In genomic region chr5:40834849-40835787, GRCh38 we compare ENCODE assay signal across 8 cellular contexts. TPM values are rescaled to one million over a fixed set of nuclear protein-coding genes. Genes with fewer than 3 reads are reported as not detected.
DNase-seq lines count a peak whose midpoint lies in the region; ATAC-seq, FAIRE-seq and TF ChIP-seq lines count a peak whose summit lies in the region.

TSS of gene RPL37 (minus strand) at chr5:40835222. CDS start at chr5:40835185, 37 bp downstream.

- no peaks in the 10 kb centered on the region for H3K9me3 ChIP-seq in smooth muscle cell (replicated peaks; ENCODE audit: low read depth)

- H3F3A ChIP-seq in smooth muscle cell (ENCODE audit: low read depth): peaks cover 18% of the 10 kb centered on the region

- peaks cover 47% of the 10 kb centered on the region for H4K20me1 ChIP-seq in smooth muscle cell (ENCODE audit: low read depth)

- H3K9ac ChIP-seq in smooth muscle cell (ENCODE audit: low read depth): peak within 1 kb of the TSS; percentile 97

- no peak for FAIRE-seq in bronchial epithelial cell (lab: Jason Lieb, UNC)

- H3K4me1 ChIP-seq in smooth muscle cell (ENCODE audit: low read depth): peaks cover 25% of the 10 kb centered on the region

- ATAC-seq in GM18907 (IDR thresholded peaks at IDR 0.05; ENCODE audit: unreplicated experiment): peak; percentile 98
- peak; percentile 97 for ATAC-seq in HG03159 (IDR thresholded peaks at IDR 0.05; ENCODE audit: unreplicated experiment)

- CTCF ChIA-PET in AG04449 (lab: Yijun Ruan, JAX): no interaction called here

- H3K27ac ChIP-seq in smooth muscle cell (ENCODE audit: low read depth): peak within 1 kb of the TSS; percentile 91

- no peaks in the 10 kb centered on the region for H3K27me3 ChIP-seq in bronchial epithelial cell (ENCODE audit: control insufficient read depth, insufficient read depth, low read length)
- H3K27me3 ChIP-seq in smooth muscle cell (ENCODE audit: low read depth): no peaks in the 10 kb centered on the region

- POLR2A ChIA-PET in AG04449 (lab: Yijun Ruan, JAX): interaction anchor here (0.6 to 1.5 kb wide), 6 partner anchors 12 to 297 kb away, joined by 3 to 8 read pairs (median 3); no protein-coding TSS in a partner anchor

- peak within 1 kb of the TSS; percentile 86 for H2AFZ ChIP-seq in smooth muscle cell (ENCODE audit: low read depth)

- H3K4me3 ChIP-seq in AG04449 (ENCODE audit: low read depth, low read length) (peak within 1 kb of the TSS; percentile 98), WI38 (ENCODE audit: low read depth, low read length) (peak within 1 kb of the TSS; percentile 100), bronchial epithelial cell (ENCODE audit: low read depth, low read length) (peak within 1 kb of the TSS; percentile 71), smooth muscle cell (peak within 1 kb of the TSS; percentile 97)

- WGBS in smooth muscle cell (ENCODE audit: low lambda C conversion rate): under 1% methylated on average over 61 of the region's 61 CpGs

- H3K36me3 ChIP-seq in bronchial epithelial cell (ENCODE audit: control insufficient read depth, insufficient read depth, low read length): peaks cover 23% of the 10 kb centered on the region
- peaks cover 13% of the 10 kb centered on the region for H3K36me3 ChIP-seq in smooth muscle cell (ENCODE audit: low read depth)

- TF ChIP-seq CTCF in AG04449 (IDR thresholded peaks at IDR 0.05; ENCODE audit: insufficient read depth, low read length, missing control alignments): no peak
- no peak for TF ChIP-seq CTCF in WI38 (IDR thresholded peaks at IDR 0.05; ENCODE audit: low read depth, low read length)
- TF ChIP-seq CTCF in bronchial epithelial cell (IDR thresholded peaks at IDR 0.05; ENCODE audit: insufficient read depth, low read length, severe bottlenecking): no peak
- TF ChIP-seq CTCF in smooth muscle cell (IDR thresholded peaks at IDR 0.05; ENCODE audit: borderline replicate concordance, insufficient read depth, poor library complexity, severe bottlenecking): no peak

- H3K4me2 ChIP-seq in smooth muscle cell: peak within 1 kb of the TSS; percentile 99

- peak; percentile 84 for DNase-seq in AG04449 (ENCODE audit: low read depth, low spot score)
- peak; percentile 99 for DNase-seq in NCI-H2227 treated with DMSO at 0.1 percent for 48 hours (lab: John Stamatoyannopoulos, UW)
- peak; percentile 90 for DNase-seq in bronchial epithelial cell (ENCODE audit: low read depth)
- peak; percentile 95 for DNase-seq in iPS-NIHi11 (ENCODE audit: low spot score)
- peak; percentile 69 for DNase-seq in smooth muscle cell (lab: John Stamatoyannopoulos, UW; ENCODE audit: unreplicated experiment)

- H3K79me2 ChIP-seq in smooth muscle cell (ENCODE audit: low read depth): peaks cover 36% of the 10 kb centered on the region

RNA-seq across cellular contexts. Expression of gene RPL37, which starts in this region (rescaled TPM):
- 264 and 2,479 TPM in 2 replicates for total RNA-seq in bronchial epithelial cell
- total RNA-seq in smooth muscle cell: 168 and 228 TPM in 2 replicates
- polyA plus RNA-seq in smooth muscle cell: 594 and 697 TPM in 2 replicates

Comparison
In these comparisons a context has a peak if more than half of its experiments do, and no peak if none do; other contexts are left out.
1. Peak in every context shown above with its lines: DNase-seq, ATAC-seq, H3K4me3 ChIP-seq and H3K27ac ChIP-seq.